ENCODE assay signal across 1 cellular context in genomic region chr9:127991017-127991756, GRCh38.
TF ChIP-seq lines count a peak whose summit lies in the region.

No MANE protein-coding gene starts in this region.

TF ChIP-seq in H1, 55 proteins besides CTCF, POLR2A, EP300 and RAD21 (continued from another document):
- TF ChIP-seq TCF12 (IDR thresholded peaks at IDR 0.05; ENCODE audit: low read depth, low read length) (no peak), SIX5 (IDR thresholded peaks at IDR 0.05; ENCODE audit: low read depth, low read length) (no peak), EZH2 (IDR thresholded peaks at IDR 0.05; ENCODE audit: low read depth, low read length, severe bottlenecking) (no peak), SP2 (IDR thresholded peaks at IDR 0.05; ENCODE audit: low read length) (no peak), EGR1 (IDR thresholded peaks at IDR 0.05; ENCODE audit: borderline replicate concordance, low read depth, low read length) (no peak), SIRT6 (IDR thresholded peaks at IDR 0.05; ENCODE audit: low read length) (no peak), CHD7 (IDR thresholded peaks at IDR 0.05; ENCODE audit: insufficient replicate concordance, low read length) (no peak), CEBPB (IDR thresholded peaks at IDR 0.05; ENCODE audit: low read depth, low read length) (no peak), CBX5 (IDR thresholded peaks at IDR 0.05; ENCODE audit: low read depth, low read length) (no peak), TBP (IDR thresholded peaks at IDR 0.05; ENCODE audit: low read depth, low read length) (no peak), USF2 (IDR thresholded peaks at IDR 0.05; ENCODE audit: low read length) (no peak), BRCA1 (IDR thresholded peaks at IDR 0.05; ENCODE audit: low read depth, low read length) (no peak), MAFK (IDR thresholded peaks at IDR 0.05; ENCODE audit: low read depth, low read length) (no peak)
TF ChIP-seq in H1: peak in this region for 0.
